In genomic region chr22:20634560-20635226, GRCh38 we compare ENCODE assay signal across 1 cellular context.
TF ChIP-seq lines count a peak whose summit lies in the region.

No MANE protein-coding gene starts in this region.

TF ChIP-seq in K562, 482 proteins besides CTCF, POLR2A, EP300 and RAD21 (continued from another document and continues in another):
- TF ChIP-seq, protein P1, sequence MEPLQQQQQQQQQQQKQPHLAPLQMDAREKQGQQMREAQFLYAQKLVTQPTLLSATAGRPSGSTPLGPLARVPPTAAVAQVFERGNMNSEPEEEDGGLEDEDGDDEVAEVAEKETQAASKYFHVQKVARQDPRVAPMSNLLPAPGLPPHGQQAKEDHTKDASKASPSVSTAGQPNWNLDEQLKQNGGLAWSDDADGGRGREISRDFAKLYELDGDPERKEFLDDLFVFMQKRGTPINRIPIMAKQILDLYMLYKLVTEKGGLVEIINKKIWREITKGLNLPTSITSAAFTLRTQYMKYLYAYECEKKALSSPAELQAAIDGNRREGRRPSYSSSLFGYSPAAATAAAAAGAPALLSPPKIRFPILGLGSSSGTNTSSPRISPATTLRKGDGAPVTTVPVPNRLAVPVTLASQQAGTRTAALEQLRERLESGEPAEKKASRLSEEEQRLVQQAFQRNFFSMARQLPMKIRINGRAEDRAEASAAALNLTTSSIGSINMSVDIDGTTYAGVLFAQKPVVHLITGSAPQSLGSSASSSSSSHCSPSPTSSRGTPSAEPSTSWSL (CRISPR knock-in tag; IDR thresholded peaks at IDR 0.05; ENCODE audit: borderline replicate concordance) = no peak
- TF ChIP-seq ZBTB8A (IDR thresholded peaks at IDR 0.05; ENCODE audit: partially characterized antibody) = no peak
- TF ChIP-seq ZNF696 (CRISPR knock-in tag; conservative IDR thresholded peaks at IDR 0.05) = no peak
- no peak for TF ChIP-seq RBM34 (IDR thresholded peaks at IDR 0.05; ENCODE audit: borderline replicate concordance, insufficient read depth, low read length)
- TF ChIP-seq MTA1 (IDR thresholded peaks at IDR 0.05; ENCODE audit: borderline replicate concordance) = no peak
- TF ChIP-seq ZNF644 (tag; IDR thresholded peaks at IDR 0.05; ENCODE audit: low read depth) = no peak
- no peak for TF ChIP-seq SLC30A9 (CRISPR knock-in tag; IDR thresholded peaks at IDR 0.05)
- no peak for TF ChIP-seq LCOR (CRISPR knock-in tag; IDR thresholded peaks at IDR 0.05)
- no peak for TF ChIP-seq RFX5 (IDR thresholded peaks at IDR 0.05; ENCODE audit: low read depth, low read length)
- no peak for TF ChIP-seq KHSRP (IDR thresholded peaks at IDR 0.05)
- TF ChIP-seq, protein P2, sequence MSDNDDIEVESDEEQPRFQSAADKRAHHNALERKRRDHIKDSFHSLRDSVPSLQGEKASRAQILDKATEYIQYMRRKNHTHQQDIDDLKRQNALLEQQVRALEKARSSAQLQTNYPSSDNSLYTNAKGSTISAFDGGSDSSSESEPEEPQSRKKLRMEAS (CRISPR knock-in tag; IDR thresholded peaks at IDR 0.05) = peak; percentile 19; the same call in 1 of the 2 replicates
- peak; percentile 55; the same call in 1 of the 2 replicates for TF ChIP-seq E2F5 (CRISPR knock-in tag; IDR thresholded peaks at IDR 0.05)
- TF ChIP-seq, protein P3, sequence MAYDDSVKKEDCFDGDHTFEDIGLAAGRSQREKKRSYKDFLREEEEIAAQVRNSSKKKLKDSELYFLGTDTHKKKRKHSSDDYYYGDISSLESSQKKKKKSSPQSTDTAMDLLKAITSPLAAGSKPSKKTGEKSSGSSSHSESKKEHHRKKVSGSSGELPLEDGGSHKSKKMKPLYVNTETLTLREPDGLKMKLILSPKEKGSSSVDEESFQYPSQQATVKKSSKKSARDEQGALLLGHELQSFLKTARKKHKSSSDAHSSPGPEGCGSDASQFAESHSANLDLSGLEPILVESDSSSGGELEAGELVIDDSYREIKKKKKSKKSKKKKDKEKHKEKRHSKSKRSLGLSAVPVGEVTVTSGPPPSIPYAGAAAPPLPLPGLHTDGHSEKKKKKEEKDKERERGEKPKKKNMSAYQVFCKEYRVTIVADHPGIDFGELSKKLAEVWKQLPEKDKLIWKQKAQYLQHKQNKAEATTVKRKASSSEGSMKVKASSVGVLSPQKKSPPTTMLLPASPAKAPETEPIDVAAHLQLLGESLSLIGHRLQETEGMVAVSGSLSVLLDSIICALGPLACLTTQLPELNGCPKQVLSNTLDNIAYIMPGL (CRISPR knock-in tag; IDR thresholded peaks at IDR 0.05) = 0 out of 2 replicates have a peak, but pooled peaks have one; percentile 30
- TF ChIP-seq EZH2 (IDR thresholded peaks at IDR 0.05; ENCODE audit: borderline replicate concordance, low read depth, low read length) = no peak
- no peak for TF ChIP-seq SMARCC2 (IDR thresholded peaks at IDR 0.05; ENCODE audit: low read depth)
- no peak for TF ChIP-seq COPS2 (conservative IDR thresholded peaks at IDR 0.05)
- peak; percentile 24 for TF ChIP-seq USF1 (CRISPR knock-in tag; IDR thresholded peaks at IDR 0.05)
- TF ChIP-seq ZNF445 (CRISPR knock-in tag; IDR thresholded peaks at IDR 0.05; ENCODE audit: low read depth) = no peak
- no peak for TF ChIP-seq ZNF274 (IDR thresholded peaks at IDR 0.05; ENCODE audit: borderline replicate concordance, low read depth, low read length)
- no peak for TF ChIP-seq MAFK (IDR thresholded peaks at IDR 0.05; ENCODE audit: low read length)
- no peak for TF ChIP-seq ERF (CRISPR knock-in tag; IDR thresholded peaks at IDR 0.05)
- TF ChIP-seq RBBP5 (IDR thresholded peaks at IDR 0.05; ENCODE audit: borderline replicate concordance, insufficient read depth, low read length, poor library complexity, severe bottlenecking) = no peak
- no peak for TF ChIP-seq TFE3 (CRISPR knock-in tag; IDR thresholded peaks at IDR 0.05)
- TF ChIP-seq MAFF (IDR thresholded peaks at IDR 0.05; ENCODE audit: low read length) = no peak
- TF ChIP-seq THRAP3 (IDR thresholded peaks at IDR 0.05; ENCODE audit: borderline replicate concordance) = no peak
- no peak for TF ChIP-seq RB1 (IDR thresholded peaks at IDR 0.05; ENCODE audit: low read depth)
- no peak for TF ChIP-seq POLR3G (IDR thresholded peaks at IDR 0.05; ENCODE audit: extremely low read depth, insufficient read length, insufficient replicate concordance)
- TF ChIP-seq CBX3 (IDR thresholded peaks at IDR 0.05; ENCODE audit: borderline replicate concordance in 1 of 2, low read length in 2 of 2) = peak in 1 of 2 experiments; percentile 5; a peak in 1 of 3 replicates
- TF ChIP-seq ILK (tag; IDR thresholded peaks at IDR 0.05; ENCODE audit: borderline replicate concordance, low read depth) = no peak
- no peak for TF ChIP-seq ZNF592 (IDR thresholded peaks at IDR 0.05)
- no peak for TF ChIP-seq MBD2 (IDR thresholded peaks at IDR 0.05; ENCODE audit: borderline replicate concordance, low read depth)
- no peak for TF ChIP-seq TRIM24 (IDR thresholded peaks at IDR 0.05)
- no peak for TF ChIP-seq ZNF318 (IDR thresholded peaks at IDR 0.05; ENCODE audit: borderline replicate concordance in 1 of 2, low read depth in 1 of 2)
- TF ChIP-seq ZNF217 (CRISPR knock-in tag; IDR thresholded peaks at IDR 0.05) = no peak
- no peak for TF ChIP-seq FUS (optimal IDR thresholded peaks at IDR 0.05; ENCODE audit: low read depth, low read length)
- no peak for TF ChIP-seq CHD1 (IDR thresholded peaks at IDR 0.05; ENCODE audit: low read length)
- TF ChIP-seq ZNF184 (CRISPR knock-in tag; IDR thresholded peaks at IDR 0.05) = 0 out of 2 replicates have a peak, but pooled peaks have one; percentile 63
